ENCODE assay signal across 16 cellular contexts in the genomic region with DNA sequence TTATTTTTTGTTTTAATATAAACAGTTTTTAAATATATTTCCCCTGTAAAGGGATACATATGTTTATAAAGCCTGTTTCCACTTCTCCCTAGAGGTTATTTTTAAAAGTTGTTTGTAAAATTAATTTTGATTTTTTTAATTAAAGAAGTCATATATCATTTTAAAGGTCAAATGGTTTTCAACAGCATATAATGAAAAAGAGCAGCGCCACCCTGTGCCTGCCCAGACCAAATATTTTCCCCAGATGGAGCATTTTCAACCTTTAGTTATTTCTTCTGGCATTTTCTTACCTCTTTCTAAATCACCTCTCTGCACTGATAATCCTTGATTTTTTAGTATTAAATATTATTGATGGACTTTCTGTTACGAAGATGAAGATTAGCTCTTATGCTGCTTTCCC. TPM values are rescaled to one million over a fixed set of nuclear protein-coding genes. Genes with fewer than 3 reads are reported as not detected.
DNase-seq lines count a peak whose midpoint lies in the region; ATAC-seq and TF ChIP-seq lines count a peak whose summit lies in the region.
"Had no signal": no experiment of that assay in that cellular context is flagged by ENCODE, and none has a peak within 500 bp of the region (broad histone marks: within the 10 kb centered on the region; RNA-seq: fewer than 3 reads in every experiment).

No MANE protein-coding gene starts in this region.

- in situ Hi-C loops in GM13976 (cut with MboI; ENCODE audit: low sequenced_read_pairs, unreplicated experiment) = loop anchor here (10.0 kb wide), 1 partner anchor 396 kb away; no protein-coding TSS in a partner anchor

- no peak for DNase-seq in AG09309 (ENCODE audit: low read depth)
- DNase-seq in GM13976 (ENCODE audit: low spot score) = peak; percentile 42
- no peak for DNase-seq in fibroblast of the aortic adventitia (ENCODE audit: low read depth)
- DNase-seq in amygdala (lab: John Stamatoyannopoulos, UW) = no peak
- no peak for DNase-seq in D341Med (ENCODE audit: low spot score)
- no peak for DNase-seq in effector CD4-positive, alpha-beta T cell
- DNase-seq: activated naive CD8-positive, alpha-beta T cell treated with anti-CD3 and anti-CD28 coated beads, Interleukin-2, amount 50 U/mL, for 24 hours; CD4-positive, alpha-beta memory T cell; kidney glomerular epithelial cell; NCI-H446; occipital lobe; stimulated activated CD4-positive, alpha-beta T cell treated with anti-CD3 and anti-CD28 coated beads, Interleukin-1b, Interleukin-23, amount 100 ng/mL, for 48 hours; T-helper 1 cell had no signal

- H3K4me1 Mint-ChIP-seq in activated T-helper 17 cell treated with anti-CD3 and anti-CD28 coated beads, Interleukin-2, amount 50 U/mL, for 72 hours = no peaks in the 10 kb centered on the region
- H3K4me1 Mint-ChIP-seq: activated naive CD8-positive, alpha-beta T cell treated with anti-CD3 and anti-CD28 coated beads, Interleukin-2, amount 50 U/mL, for 24 hours had no signal

- H3K4me3 ChIP-seq in AG09309 (ENCODE audit: control insufficient read depth, low read depth, low read length) (no peak overlapping the region), fibroblast of the aortic adventitia (ENCODE audit: low read depth, low read length) (no peak overlapping the region)

- no peak overlapping the region for H3K4me3 Mint-ChIP-seq in activated T-helper 17 cell treated with anti-CD3 and anti-CD28 coated beads, Interleukin-2, amount 50 U/mL, for 72 hours
- H3K4me3 Mint-ChIP-seq: activated naive CD8-positive, alpha-beta T cell treated with anti-CD3 and anti-CD28 coated beads, Interleukin-2, amount 50 U/mL, for 24 hours; CD4-positive, alpha-beta memory T cell; stimulated activated naive CD8-positive, alpha-beta T cell treated with anti-CD3 and anti-CD28 coated beads, Interleukin-15, Interleukin-2, amounts not matched to agents 100 ng/mL and 50 ng/mL, for 24 hours had no signal

- ATAC-seq in SK-N-SH treated with all-trans-retinoic acid at 6 μM for 48 hours = 0 out of 3 replicates have a peak, but pooled peaks have one; percentile 32
- ATAC-seq in activated T-helper 17 cell treated with anti-CD3 and anti-CD28 coated beads, Interleukin-2, amount 50 U/mL, for 72 hours (replicated peaks) = no peak
- ATAC-seq: activated naive CD8-positive, alpha-beta T cell treated with anti-CD3 and anti-CD28 coated beads, Interleukin-2, amount 50 U/mL, for 24 hours had no signal

- no peak overlapping the region for H3K27ac Mint-ChIP-seq in activated T-helper 17 cell treated with anti-CD3 and anti-CD28 coated beads, Interleukin-2, amount 50 U/mL, for 72 hours
- H3K27ac Mint-ChIP-seq: activated naive CD8-positive, alpha-beta T cell treated with anti-CD3 and anti-CD28 coated beads, Interleukin-2, amount 50 U/mL, for 24 hours; stimulated activated naive CD8-positive, alpha-beta T cell treated with anti-CD3 and anti-CD28 coated beads, Interleukin-15, Interleukin-2, amounts not matched to agents 100 ng/mL and 50 ng/mL, for 24 hours had no signal

- no peaks in the 10 kb centered on the region for H3K9me3 Mint-ChIP-seq in activated T-helper 17 cell treated with anti-CD3 and anti-CD28 coated beads, Interleukin-2, amount 50 U/mL, for 72 hours
- H3K9me3 Mint-ChIP-seq: activated naive CD8-positive, alpha-beta T cell treated with anti-CD3 and anti-CD28 coated beads, Interleukin-2, amount 50 U/mL, for 24 hours; CD4-positive, alpha-beta memory T cell; stimulated activated naive CD8-positive, alpha-beta T cell treated with anti-CD3 and anti-CD28 coated beads, Interleukin-15, Interleukin-2, amounts not matched to agents 100 ng/mL and 50 ng/mL, for 24 hours had no signal

- H3K36me3 Mint-ChIP-seq in activated T-helper 17 cell treated with anti-CD3 and anti-CD28 coated beads, Interleukin-2, amount 50 U/mL, for 72 hours (ENCODE audit: low read depth) = no peaks in the 10 kb centered on the region
- H3K36me3 Mint-ChIP-seq: CD4-positive, alpha-beta memory T cell had no signal

- TF ChIP-seq CTCF in AG09309 (IDR thresholded peaks at IDR 0.05; ENCODE audit: control insufficient read depth, insufficient read depth, low read depth, low read length, missing control alignments) = peak; percentile 36
- TF ChIP-seq CTCF in GM13976 (IDR thresholded peaks at IDR 0.05; ENCODE audit: borderline replicate concordance, control extremely low read depth, extremely low read depth, insufficient read depth, missing control alignments) = peak; percentile 17
- TF ChIP-seq CTCF in fibroblast of the aortic adventitia (IDR thresholded peaks at IDR 0.05; ENCODE audit: insufficient read depth, low read length) = peak; percentile 39

- peaks cover 43% of the 10 kb centered on the region for H3K27me3 Mint-ChIP-seq in activated T-helper 17 cell treated with anti-CD3 and anti-CD28 coated beads, Interleukin-2, amount 50 U/mL, for 72 hours

TF ChIP-seq in SK-N-SH treated with all-trans-retinoic acid at 6 μM for 48 hours, 23 proteins besides CTCF, POLR2A, EP300 and RAD21:
- TF ChIP-seq BACH2 (CRISPR knock-in tag; IDR thresholded peaks at IDR 0.05; ENCODE audit: borderline replicate concordance) = no peak
TF ChIP-seq in SK-N-SH treated with all-trans-retinoic acid at 6 μM for 48 hours: peak in this region for 0.

RNA-seq across cellular contexts. Expression of a gene that starts 21.0 kb away (rescaled TPM):
- total RNA-seq in fibroblast of the aortic adventitia (ENCODE audit: low replicate concordance) = 4.3 and 17.6 TPM in 2 replicates
- total RNA-seq in activated T-helper 17 cell treated with anti-CD3 and anti-CD28 coated beads, Interleukin-2, amount 50 U/mL, for 72 hours = not detected
- total RNA-seq: CD4-positive, alpha-beta memory T cell had no signal
